15 cellular contexts compared by ENCODE assay signal in the genomic region with DNA sequence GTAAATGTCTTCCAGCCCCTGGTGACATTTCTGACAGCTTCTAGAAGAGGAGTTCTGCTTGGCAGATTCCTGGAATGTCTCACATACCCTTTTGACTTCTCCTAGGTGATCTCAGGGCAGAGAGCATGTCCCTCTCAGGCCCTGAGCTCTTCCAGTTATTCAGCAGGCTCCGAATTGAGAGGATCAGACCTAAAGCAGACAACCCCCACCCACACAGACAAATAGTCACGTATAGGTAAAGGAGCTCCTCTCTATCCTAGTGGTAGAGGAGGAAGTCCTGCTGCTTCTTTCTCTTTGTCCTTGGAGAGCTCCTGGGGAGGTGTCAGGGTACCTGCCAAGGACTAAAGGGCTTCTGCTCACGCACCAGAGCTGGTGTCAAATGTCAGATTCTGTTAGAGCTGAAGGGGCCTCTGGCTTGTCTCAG.
"Had no signal": no experiment of that assay in that cellular context is flagged by ENCODE, and none has a peak within 500 bp of the region (broad histone marks: within the 10 kb centered on the region; RNA-seq: fewer than 3 reads in every experiment).

No MANE protein-coding gene starts in this region.

- H3K4me3 Mint-ChIP-seq: activated CD4-positive, alpha-beta memory T cell treated with anti-CD3 and anti-CD28 coated beads for 36 hours; activated naive CD8-positive, alpha-beta T cell treated with anti-CD3 and anti-CD28 coated beads, Interleukin-2, amount 10 ng/mL, durations not matched to agents 7 days and 5 days; natural killer cell had no signal

- H3K27me3 ChIP-seq: sigmoid colon, suprapubic skin, upper lobe of left lung had no signal

- DNase-seq: activated CD4-positive, alpha-beta memory T cell treated with anti-CD3 and anti-CD28 coated beads for 36 hours; activated gamma-delta T cell treated with Interleukin-2 at 50 U/mL for 16 hours; activated naive CD8-positive, alpha-beta T cell treated with anti-CD3 and anti-CD28 coated beads, Interleukin-2, amount 10 ng/mL, durations not matched to agents 7 days and 5 days; activated T-cell treated with anti-CD3 and anti-CD28 coated beads, Interleukin-2, amount 50 U/mL, for 48 hours; anterior cingulate cortex; esophagus squamous epithelium; foreskin fibroblast; mammary epithelial cell; natural killer cell; occipital lobe; sigmoid colon; stimulated activated CD4-positive, alpha-beta T cell treated with anti-CD3 and anti-CD28 coated beads, Interleukin-12 subunit alpha, Interleukin-12 subunit beta, amount 100 ng/mL, for 4 hours; stimulated activated naive CD8-positive, alpha-beta T cell treated with anti-CD3 and anti-CD28 coated beads, Interleukin-15, Interleukin-2, amounts not matched to agents 100 U/mL and 50 U/mL, for 24 hours; upper lobe of left lung had no signal

- H3K36me3 ChIP-seq: esophagus squamous epithelium, sigmoid colon, suprapubic skin, upper lobe of left lung had no signal

- H3K4me1 ChIP-seq: sigmoid colon, upper lobe of left lung had no signal

- H3K27ac ChIP-seq: esophagus squamous epithelium, sigmoid colon, suprapubic skin, upper lobe of left lung had no signal

- ATAC-seq: natural killer cell; stimulated activated naive CD8-positive, alpha-beta T cell treated with anti-CD3 and anti-CD28 coated beads, Interleukin-15, Interleukin-2, amounts not matched to agents 100 U/mL and 50 U/mL, for 24 hours had no signal

- H3K36me3 Mint-ChIP-seq: activated CD4-positive, alpha-beta memory T cell treated with anti-CD3 and anti-CD28 coated beads for 36 hours; activated naive CD8-positive, alpha-beta T cell treated with anti-CD3 and anti-CD28 coated beads, Interleukin-2, amount 10 ng/mL, durations not matched to agents 7 days and 5 days; natural killer cell had no signal

- H3K4me1 Mint-ChIP-seq: activated naive CD8-positive, alpha-beta T cell treated with anti-CD3 and anti-CD28 coated beads, Interleukin-2, amount 10 ng/mL, durations not matched to agents 7 days and 5 days; natural killer cell had no signal

- H3K4me3 ChIP-seq: esophagus squamous epithelium, sigmoid colon, suprapubic skin, upper lobe of left lung had no signal

- H3K27ac Mint-ChIP-seq: activated CD4-positive, alpha-beta memory T cell treated with anti-CD3 and anti-CD28 coated beads for 36 hours; activated naive CD8-positive, alpha-beta T cell treated with anti-CD3 and anti-CD28 coated beads, Interleukin-2, amount 10 ng/mL, durations not matched to agents 7 days and 5 days; natural killer cell had no signal

- H3K9me3 ChIP-seq: esophagus squamous epithelium, sigmoid colon, suprapubic skin, upper lobe of left lung had no signal

- H3K9me3 Mint-ChIP-seq: activated CD4-positive, alpha-beta memory T cell treated with anti-CD3 and anti-CD28 coated beads for 36 hours; activated naive CD8-positive, alpha-beta T cell treated with anti-CD3 and anti-CD28 coated beads, Interleukin-2, amount 10 ng/mL, durations not matched to agents 7 days and 5 days; natural killer cell had no signal
